In genomic region chr10:100766693-100767427, GRCh38 we compare ENCODE assay signal across 24 cellular contexts. TPM values are rescaled to one million over a fixed set of nuclear protein-coding genes. Genes with fewer than 3 reads are reported as not detected.
DNase-seq lines count a peak whose midpoint lies in the region; ATAC-seq, FAIRE-seq and TF ChIP-seq lines count a peak whose summit lies in the region.
"Had no signal": no experiment of that assay in that cellular context is flagged by ENCODE, and none has a peak within 500 bp of the region (broad histone marks: within the 10 kb centered on the region; RNA-seq: fewer than 3 reads in every experiment).

No MANE protein-coding gene starts in this region.

- H3K4me3 Mint-ChIP-seq in neural crest cell: no peak overlapping the region
- H3K4me3 Mint-ChIP-seq: CD4-positive, alpha-beta memory T cell; memory B cell; naive thymus-derived CD4-positive, alpha-beta T cell had no signal

- H3K36me3 ChIP-seq in H7 (replicated peaks; ENCODE audit: control insufficient read depth, insufficient read depth, low read length): no peaks in the 10 kb centered on the region

- 38% methylated on average over 10 of the region's 10 CpGs for WGBS in A549 (ENCODE audit: missing lambda C conversion rate)

- FAIRE-seq in A549 (lab: Jason Lieb, UNC): no peak
- FAIRE-seq: HTR-8/SVneo had no signal

- TF ChIP-seq RAD21 in A549 (conservative IDR thresholded peaks at IDR 0.05 in 1 of 2, IDR thresholded peaks at IDR 0.05 in 1 of 2): no peak

- no peak overlapping the region for H3K27ac ChIP-seq in A549
- H3K27ac ChIP-seq in VCaP: no peak overlapping the region
- H3K27ac ChIP-seq: foreskin keratinocyte had no signal

- TF ChIP-seq CTCF in A549 (IDR thresholded peaks at IDR 0.05): no peak
- peak; percentile 35; the same call in 1 of the 2 replicates for TF ChIP-seq CTCF in VCaP (conservative IDR thresholded peaks at IDR 0.05)
- peak; percentile 30 for TF ChIP-seq CTCF in neural crest cell (conservative IDR thresholded peaks at IDR 0.05)

- H3K4me3 ChIP-seq in A549: no peak overlapping the region
- no peak overlapping the region for H3K4me3 ChIP-seq in H7 (ENCODE audit: insufficient read depth, low read depth, low read length)
- H3K4me3 ChIP-seq: smooth muscle cell had no signal

- H3K27me3 Mint-ChIP-seq in neural crest cell (ENCODE audit: low read depth): peaks cover 86% of the 10 kb centered on the region

- no peak overlapping the region for H3K27ac Mint-ChIP-seq in neural crest cell (ENCODE audit: unreplicated experiment)
- H3K27ac Mint-ChIP-seq: CD4-positive, alpha-beta memory T cell; memory B cell; naive thymus-derived CD4-positive, alpha-beta T cell had no signal

- peaks cover 2% of the 10 kb centered on the region for H3K27me3 ChIP-seq in H7 (ENCODE audit: control insufficient read depth, insufficient read depth, low read length)

- H3K9me3 ChIP-seq in A549: no peaks in the 10 kb centered on the region

- CTCF ChIA-PET in A549 (lab: Yijun Ruan, JAX): interaction anchor here (0.7 to 2.8 kb wide), 9 partner anchors 9 to 149 kb away, joined by 3 to 9 read pairs (median 3); no protein-coding TSS in a partner anchor

- TF ChIP-seq EP300 in A549 (IDR thresholded peaks at IDR 0.05): no peak

- DNase-seq in A549 (ENCODE audit: low read depth in 1 of 2, low spot score in 1 of 2) (peak; percentile 29 to 32), H7 (peak; percentile 59), neural crest cell (ENCODE audit: low read depth, low spot score) (no peak), globus pallidus (ENCODE audit: low spot score) (no peak)
- DNase-seq: activated CD4-positive, alpha-beta T cell treated with anti-CD3 and anti-CD28 coated beads, Interleukin-2, amount 50 U/mL, for 4 hours; activated gamma-delta T cell; CD4-positive, alpha-beta memory T cell; dermis blood vessel endothelial cell; DND-41; foreskin keratinocyte; Kasumi-1; kidney glomerular epithelial cell; naive thymus-derived CD4-positive, alpha-beta T cell; NCI-H1105; NK-92 treated with Interleukin-12 subunit alpha and Interleukin-12 subunit beta, amount 100 ng/mL, for 24 hours; stimulated activated CD4-positive, alpha-beta T cell treated with anti-CD3 and anti-CD28 coated beads, Interleukin-4, amount 100 ng/mL, for 24 hours; T-helper 1 cell had no signal

- H3K36me3 Mint-ChIP-seq in neural crest cell (ENCODE audit: low read depth): no peaks in the 10 kb centered on the region
- H3K36me3 Mint-ChIP-seq: CD4-positive, alpha-beta memory T cell; memory B cell; naive thymus-derived CD4-positive, alpha-beta T cell had no signal

- TF ChIP-seq POLR2A in A549 (IDR thresholded peaks at IDR 0.05; ENCODE audit: low read length): no peak

- POLR2A ChIA-PET in A549 (lab: Yijun Ruan, JAX): no interaction called here

- no peaks in the 10 kb centered on the region for H3K4me1 Mint-ChIP-seq in neural crest cell
- H3K4me1 Mint-ChIP-seq: CD4-positive, alpha-beta memory T cell; memory B cell; naive thymus-derived CD4-positive, alpha-beta T cell had no signal

- peak; percentile 79 to 90; a peak in 5 of 6 replicates for ATAC-seq in A549
- no peak for ATAC-seq in HG03108 (IDR thresholded peaks at IDR 0.05; ENCODE audit: unreplicated experiment)
- ATAC-seq in GM18861 (IDR thresholded peaks at IDR 0.05; ENCODE audit: unreplicated experiment): no peak
- ATAC-seq: foreskin keratinocyte; naive thymus-derived CD4-positive, alpha-beta T cell had no signal

- no peaks in the 10 kb centered on the region for H3K9me3 Mint-ChIP-seq in neural crest cell
- H3K9me3 Mint-ChIP-seq: CD4-positive, alpha-beta memory T cell; memory B cell; naive thymus-derived CD4-positive, alpha-beta T cell had no signal

- H3K4me1 ChIP-seq in A549: no peaks in the 10 kb centered on the region
- H3K4me1 ChIP-seq: foreskin keratinocyte had no signal

- no peak overlapping the region for H3K4me2 ChIP-seq in A549
- H3K4me2 ChIP-seq: smooth muscle cell had no signal

TF ChIP-seq in A549, 52 proteins besides CTCF, POLR2A, EP300 and RAD21:
- TF ChIP-seq ZFP36 (IDR thresholded peaks at IDR 0.05; ENCODE audit: borderline replicate concordance, partially characterized antibody) (no peak), TP53 (CRISPR knock-in tag; IDR thresholded peaks at IDR 0.05) (no peak), RARB (CRISPR knock-in tag; IDR thresholded peaks at IDR 0.05) (no peak), HOXB5 (CRISPR knock-in tag; IDR thresholded peaks at IDR 0.05) (no peak), BCL3 (IDR thresholded peaks at IDR 0.05) (no peak), FOSL2 (IDR thresholded peaks at IDR 0.05) (no peak), FOSL2 (CRISPR knock-in tag; IDR thresholded peaks at IDR 0.05) (no peak), JUNB (IDR thresholded peaks at IDR 0.05) (no peak), USF2 (IDR thresholded peaks at IDR 0.05) (no peak), CEBPB (IDR thresholded peaks at IDR 0.05) (no peak), ESRRA (IDR thresholded peaks at IDR 0.05; ENCODE audit: borderline replicate concordance, low read length) (no peak), PHF8 (IDR thresholded peaks at IDR 0.05; ENCODE audit: borderline replicate concordance, low read depth) (no peak), BHLHE40 (IDR thresholded peaks at IDR 0.05; ENCODE audit: low read depth, low read length) (no peak), CHD2 (IDR thresholded peaks at IDR 0.05; ENCODE audit: low read length, partially characterized antibody) (no peak), RFX5 (IDR thresholded peaks at IDR 0.05) (no peak), MYC (IDR thresholded peaks at IDR 0.05; ENCODE audit: borderline replicate concordance, low read length) (no peak), TFCP2L1 (CRISPR knock-in tag; IDR thresholded peaks at IDR 0.05) (no peak), KDM5A (IDR thresholded peaks at IDR 0.05) (no peak), FOXS1 (CRISPR knock-in tag; IDR thresholded peaks at IDR 0.05) (no peak), RCOR1 (IDR thresholded peaks at IDR 0.05; ENCODE audit: low read depth, low read length) (no peak)

RNA-seq across cellular contexts. Expression of gene PAX2, which starts 21.5 kb away (rescaled TPM):
- polyA plus RNA-seq in A549 (2011; rRNA removed) (0.05 and 0.06 TPM in 2 replicates), A549 (2017; fragmentation: RNase III; extraction: RNeasy Plus Mini Kit Qiagen cat#74134 plus additional on column Dnase treatment) (0.18 to 0.21 TPM (median 0.21 TPM) in 3 replicates)
- 0.04 and 0.05 TPM in 2 replicates for polyA plus RNA-seq in A549 (2012; cell fraction: cytosol; rRNA removed)
- polyA plus RNA-seq in A549 (2012; cell fraction: nucleus; rRNA removed): 0.14 and 0.24 TPM in 2 replicates
- polyA minus RNA-seq in A549 (2011; rRNA and poly(A)+ RNA removed): 0.10 TPM in 1 of 2 replicates, not detected in the other
- 0.10 TPM in 1 of 2 replicates, not detected in the other for total RNA-seq in H7 (2014; rRNA removed; shearing (Covaris generic))
- total RNA-seq in neural crest cell: 1.0 and 1.5 TPM in 2 replicates
- total RNA-seq: CD4-positive, alpha-beta memory T cell; foreskin keratinocyte; naive thymus-derived CD4-positive, alpha-beta T cell; RPMI7951; smooth muscle cell had no signal
- polyA plus RNA-seq: CD4-positive, alpha-beta memory T cell; foreskin keratinocyte; naive thymus-derived CD4-positive, alpha-beta T cell; smooth muscle cell had no signal

Comparison
In these comparisons a context has a peak if more than half of its experiments do, and no peak if none do; other contexts are left out.
1. ATAC-seq: peak in A549 (2 of 2); none in HG03108 (single experiment) and GM18861 (single experiment).
2. DNase-seq: peak in A549 (2 of 2) and H7 (single experiment); none in neural crest cell (single experiment) and globus pallidus (single experiment).